ENCODE assay signal across 1 cellular context in genomic region chr3:71210257-71211002, GRCh38.
TF ChIP-seq lines count a peak whose summit lies in the region.

No MANE protein-coding gene starts in this region.

TF ChIP-seq in K562, 482 proteins besides CTCF, POLR2A, EP300 and RAD21 (continued from another document):
- no peak for TF ChIP-seq STAT6 (CRISPR knock-in tag; IDR thresholded peaks at IDR 0.05)
- no peak for TF ChIP-seq NR2C2 (CRISPR knock-in tag; IDR thresholded peaks at IDR 0.05)
- TF ChIP-seq NR2C2 (tag; IDR thresholded peaks at IDR 0.05), result no peak
- TF ChIP-seq FOXP1 (CRISPR knock-in tag; IDR thresholded peaks at IDR 0.05), result no peak
- TF ChIP-seq MAFF (IDR thresholded peaks at IDR 0.05; ENCODE audit: low read length), result no peak
- no peak for TF ChIP-seq ZBTB12 (CRISPR knock-in tag; IDR thresholded peaks at IDR 0.05)
- no peak for TF ChIP-seq MXI1 (IDR thresholded peaks at IDR 0.05; ENCODE audit: low read depth, low read length)
- peak in 1 of 3 experiments; percentile 30 for TF ChIP-seq YY1 (IDR thresholded peaks at IDR 0.05; ENCODE audit: borderline replicate concordance in 1 of 3, control insufficient read depth in 1 of 3, extremely low read depth in 1 of 3, insufficient read depth in 3 of 3, insufficient read length in 1 of 3, insufficient replicate concordance in 2 of 3, low read depth in 1 of 3, low read length in 2 of 3)
- TF ChIP-seq PRPF4 (IDR thresholded peaks at IDR 0.05; ENCODE audit: insufficient read depth, low read depth, low read length, poor library complexity, severe bottlenecking), result no peak
- TF ChIP-seq ZNF316 (IDR thresholded peaks at IDR 0.05), result 0 out of 2 replicates have a peak, but pooled peaks have one; percentile 37
- no peak for TF ChIP-seq ZNF274 (IDR thresholded peaks at IDR 0.05; ENCODE audit: borderline replicate concordance, low read depth, low read length)
